8 cellular contexts compared by ENCODE assay signal in genomic region chr17:45784583-45785372, GRCh38. TPM values are rescaled to one million over a fixed set of nuclear protein-coding genes. Genes with fewer than 3 reads are reported as not detected.
DNase-seq lines count a peak whose midpoint lies in the region; ATAC-seq, FAIRE-seq and TF ChIP-seq lines count a peak whose summit lies in the region.

No MANE protein-coding gene starts in this region.

- peak; percentile 64 for ATAC-seq in stimulated activated naive CD8-positive, alpha-beta T cell treated with anti-CD3 and anti-CD28 coated beads, Interleukin-15, amount 100 ng/mL, for 72 hours
- ATAC-seq in HG02884 (IDR thresholded peaks at IDR 0.05; ENCODE audit: unreplicated experiment) = no peak

- peak overlapping the region; percentile 76 to 78 for H3K4me3 Mint-ChIP-seq in stimulated activated naive CD8-positive, alpha-beta T cell treated with anti-CD3 and anti-CD28 coated beads, Interleukin-15, amount 100 ng/mL, for 72 hours

- H2BK120ac ChIP-seq in mesenchymal stem cell (ENCODE audit: low read depth, low read length) = no peak overlapping the region

- no peak overlapping the region for H2BK5ac ChIP-seq in mesenchymal stem cell (ENCODE audit: low read depth, low read length, poor library complexity, severe bottlenecking)

- no peak overlapping the region for H3K14ac ChIP-seq in mesenchymal stem cell (ENCODE audit: low read length in 2 of 2)

- H3K27ac ChIP-seq in WERI-Rb-1 = no peak overlapping the region
- H3K27ac ChIP-seq in colonic mucosa = no peak overlapping the region
- H3K27ac ChIP-seq in mesenchymal stem cell (ENCODE audit: low read length, poor library complexity, severe bottlenecking) = no peak overlapping the region

- no peaks in the 10 kb centered on the region for H3K79me1 ChIP-seq in mesenchymal stem cell (replicated peaks; ENCODE audit: low read length, poor library complexity, severe bottlenecking)

- H3K27me3 ChIP-seq in WERI-Rb-1 (ENCODE audit: insufficient read depth, low read depth, severe bottlenecking) (no peaks in the 10 kb centered on the region), colonic mucosa (peaks cover 51% of the 10 kb centered on the region), mesenchymal stem cell (ENCODE audit: control insufficient read depth in 1 of 2, insufficient read depth in 1 of 2, low read length in 2 of 2) (peaks cover 91 to 92% of the 10 kb centered on the region in 2 experiments)

- H3K9me3 Mint-ChIP-seq in stimulated activated naive CD8-positive, alpha-beta T cell treated with anti-CD3 and anti-CD28 coated beads, Interleukin-15, amount 100 ng/mL, for 72 hours = no peaks in the 10 kb centered on the region

- DNase-seq in Ammon's horn (ENCODE audit: low spot score) (peak; percentile 56), HTR-8/SVneo (ENCODE audit: insufficient read length, low spot score) (peak; percentile 67), WERI-Rb-1 (peak; percentile 47), colonic mucosa (no peak), mesenchymal stem cell (peak; percentile 25), NCI-H524 treated with DMSO at 0.1 percent for 48 hours (lab: John Stamatoyannopoulos, UW) (no peak)
- peak; percentile 34 to 37 for DNase-seq in stimulated activated naive CD8-positive, alpha-beta T cell treated with anti-CD3 and anti-CD28 coated beads, Interleukin-15, amount 100 ng/mL, for 72 hours

- H3K27ac Mint-ChIP-seq in stimulated activated naive CD8-positive, alpha-beta T cell treated with anti-CD3 and anti-CD28 coated beads, Interleukin-15, amount 100 ng/mL, for 72 hours = no peak overlapping the region

- H4K8ac ChIP-seq in mesenchymal stem cell (ENCODE audit: low read length) = no peak overlapping the region

- H3K9me3 ChIP-seq in WERI-Rb-1 (ENCODE audit: severe bottlenecking) (no peaks in the 10 kb centered on the region), colonic mucosa (no peaks in the 10 kb centered on the region), mesenchymal stem cell (ENCODE audit: control insufficient read depth, low read length) (no peaks in the 10 kb centered on the region)

- H3K9ac ChIP-seq in colonic mucosa (ENCODE audit: low read depth in 2 of 2, low read length in 2 of 2) = no peak overlapping the region
- H3K9ac ChIP-seq in mesenchymal stem cell (ENCODE audit: low read length) = no peak overlapping the region

- H3K4me1 Mint-ChIP-seq in stimulated activated naive CD8-positive, alpha-beta T cell treated with anti-CD3 and anti-CD28 coated beads, Interleukin-15, amount 100 ng/mL, for 72 hours = peaks cover 17% of the 10 kb centered on the region

- H3K4me2 ChIP-seq in mesenchymal stem cell (ENCODE audit: low read length, poor library complexity, severe bottlenecking) = peak overlapping the region; percentile 63

- WGBS in mesenchymal stem cell = 1% methylated on average over 78 of the region's 85 CpGs

- no peak overlapping the region for H3K4ac ChIP-seq in mesenchymal stem cell (ENCODE audit: low read depth in 1 of 2, low read length in 2 of 2)

- H3K4me1 ChIP-seq in colonic mucosa = peaks cover 4% of the 10 kb centered on the region
- H3K4me1 ChIP-seq in mesenchymal stem cell (ENCODE audit: control insufficient read depth, insufficient read depth, low read depth, low read length) = peaks cover 20% of the 10 kb centered on the region

- H3K23ac ChIP-seq in mesenchymal stem cell (ENCODE audit: low read length in 2 of 2) = peak overlapping the region in 1 of 2 experiments; percentile 98

- peak overlapping the region; percentile 1 for H4K91ac ChIP-seq in mesenchymal stem cell (ENCODE audit: low read length)

- FAIRE-seq in HTR-8/SVneo (lab: Jason Lieb, UNC) = peak; percentile 46

- H3K36me3 ChIP-seq in WERI-Rb-1 (no peaks in the 10 kb centered on the region), colonic mucosa (no peaks in the 10 kb centered on the region), mesenchymal stem cell (ENCODE audit: control insufficient read depth in 1 of 2, insufficient read depth in 2 of 2, low read depth in 1 of 2, low read length in 2 of 2) (no peaks in the 10 kb centered on the region)

- H2BK12ac ChIP-seq in mesenchymal stem cell (ENCODE audit: low read length in 2 of 2) = no peak overlapping the region

- H3K4me3 ChIP-seq in WERI-Rb-1 (ENCODE audit: low read depth, low read length) (peak overlapping the region; percentile 66), colonic mucosa (peak overlapping the region; percentile 28), mesenchymal stem cell (ENCODE audit: insufficient read depth in 1 of 2, low read depth in 1 of 2, low read length in 2 of 2) (peak overlapping the region in 1 of 2 experiments; percentile 22)

- H2AFZ ChIP-seq in mesenchymal stem cell (ENCODE audit: low read depth, low read length) = no peak overlapping the region

- intact Hi-C loops in colonic mucosa (cut with DNase I) = no loop called here

- no peak overlapping the region for H2BK15ac ChIP-seq in mesenchymal stem cell (ENCODE audit: low read depth, poor library complexity, severe bottlenecking)

- no peak overlapping the region for H2AK5ac ChIP-seq in mesenchymal stem cell (ENCODE audit: low read length, severe bottlenecking)

- peak overlapping the region in 1 of 2 experiments; percentile 34 for H3K18ac ChIP-seq in mesenchymal stem cell (ENCODE audit: low read depth in 1 of 2, low read length in 2 of 2)

- peaks cover 95% of the 10 kb centered on the region for H3K27me3 Mint-ChIP-seq in stimulated activated naive CD8-positive, alpha-beta T cell treated with anti-CD3 and anti-CD28 coated beads, Interleukin-15, amount 100 ng/mL, for 72 hours

- TF ChIP-seq CTCF in WERI-Rb-1 (IDR thresholded peaks at IDR 0.05; ENCODE audit: low read depth, low read length) = 0 out of 2 replicates have a peak, but pooled peaks have one; percentile 21
- TF ChIP-seq CTCF in colonic mucosa (IDR thresholded peaks at IDR 0.05) = no peak

RNA-seq across cellular contexts. Expression of gene CRHR1, which starts 0.7 kb away (rescaled TPM):
- not detected for total RNA-seq in colonic mucosa
- not detected for polyA plus RNA-seq in mesenchymal stem cell (2013, experiment 1 of 2)
- polyA plus RNA-seq in mesenchymal stem cell (2013, experiment 2 of 2) = not detected

RNA-seq across cellular contexts. Expression of gene SPPL2C, which starts 59.9 kb away (rescaled TPM):
- not detected for total RNA-seq in colonic mucosa
- not detected for polyA plus RNA-seq in mesenchymal stem cell (2013, experiment 1 of 2)
- not detected for polyA plus RNA-seq in mesenchymal stem cell (2013, experiment 2 of 2)

Comparison
In these comparisons a context has a peak if more than half of its experiments do, and no peak if none do; other contexts are left out.
1. DNase-seq: peak in Ammon's horn (single experiment), HTR-8/SVneo (single experiment), WERI-Rb-1 (single experiment), mesenchymal stem cell (single experiment) and stimulated activated naive CD8-positive, alpha-beta T cell treated with anti-CD3 and anti-CD28 coated beads, Interleukin-15, amount 100 ng/mL, for 72 hours (2 of 2); none in colonic mucosa (single experiment) and NCI-H524 treated with DMSO at 0.1 percent for 48 hours (single experiment).